In genomic region chr1:228177936-228178710, GRCh38 we compare ENCODE assay signal across 1 cellular context.
TF ChIP-seq lines count a peak whose summit lies in the region.

No MANE protein-coding gene starts in this region.

TF ChIP-seq in IMR-90, 13 proteins besides CTCF, POLR2A, EP300 and RAD21 (continued from another document):
- no peak for TF ChIP-seq MAFK (IDR thresholded peaks at IDR 0.05; ENCODE audit: low read depth, low read length)
- TF ChIP-seq USF2 (IDR thresholded peaks at IDR 0.05; ENCODE audit: low read depth, low read length): no peak
- TF ChIP-seq CHD1 (IDR thresholded peaks at IDR 0.05; ENCODE audit: low read depth, low read length): no peak
- no peak for TF ChIP-seq MAZ (IDR thresholded peaks at IDR 0.05; ENCODE audit: borderline replicate concordance, low read depth, low read length)
- no peak for TF ChIP-seq CEBPB (IDR thresholded peaks at IDR 0.05; ENCODE audit: low read depth, low read length)
- no peak for TF ChIP-seq RFX5 (IDR thresholded peaks at IDR 0.05; ENCODE audit: low read depth, low read length)
- TF ChIP-seq, protein P1, sequence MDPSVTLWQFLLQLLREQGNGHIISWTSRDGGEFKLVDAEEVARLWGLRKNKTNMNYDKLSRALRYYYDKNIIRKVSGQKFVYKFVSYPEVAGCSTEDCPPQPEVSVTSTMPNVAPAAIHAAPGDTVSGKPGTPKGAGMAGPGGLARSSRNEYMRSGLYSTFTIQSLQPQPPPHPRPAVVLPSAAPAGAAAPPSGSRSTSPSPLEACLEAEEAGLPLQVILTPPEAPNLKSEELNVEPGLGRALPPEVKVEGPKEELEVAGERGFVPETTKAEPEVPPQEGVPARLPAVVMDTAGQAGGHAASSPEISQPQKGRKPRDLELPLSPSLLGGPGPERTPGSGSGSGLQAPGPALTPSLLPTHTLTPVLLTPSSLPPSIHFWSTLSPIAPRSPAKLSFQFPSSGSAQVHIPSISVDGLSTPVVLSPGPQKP (IDR thresholded peaks at IDR 0.05; ENCODE audit: borderline replicate concordance, low read depth, low read length): no peak
- no peak for TF ChIP-seq MXI1 (IDR thresholded peaks at IDR 0.05; ENCODE audit: borderline replicate concordance, low read depth, low read length)
- TF ChIP-seq FOS (IDR thresholded peaks at IDR 0.05; ENCODE audit: low read depth, low read length): no peak
TF ChIP-seq in IMR-90: peak in this region for 0.
